Comparison of ENCODE assay signal across 1 cellular context in the genomic region with DNA sequence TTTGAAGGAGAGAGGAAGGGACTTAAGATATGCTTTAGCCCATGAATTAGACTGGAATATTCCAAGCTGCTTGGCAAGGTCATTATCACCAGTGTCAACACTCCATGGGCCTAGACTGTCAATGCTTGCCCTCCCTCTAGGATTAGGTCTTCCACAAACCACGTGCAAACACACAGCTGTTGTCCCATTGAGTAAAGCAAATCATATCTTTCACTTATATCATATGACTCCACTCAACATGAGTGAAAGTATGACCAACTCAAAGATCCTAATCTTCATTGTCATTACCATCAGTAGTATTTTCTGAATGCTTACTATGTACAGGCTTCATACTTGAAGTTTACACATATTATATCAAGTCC.
TF ChIP-seq lines count a peak whose summit lies in the region.

No MANE protein-coding gene starts in this region.

TF ChIP-seq in HepG2, 621 proteins besides CTCF, POLR2A, EP300 and RAD21 (continued from another document and continues in another):
- TF ChIP-seq, protein P1, sequence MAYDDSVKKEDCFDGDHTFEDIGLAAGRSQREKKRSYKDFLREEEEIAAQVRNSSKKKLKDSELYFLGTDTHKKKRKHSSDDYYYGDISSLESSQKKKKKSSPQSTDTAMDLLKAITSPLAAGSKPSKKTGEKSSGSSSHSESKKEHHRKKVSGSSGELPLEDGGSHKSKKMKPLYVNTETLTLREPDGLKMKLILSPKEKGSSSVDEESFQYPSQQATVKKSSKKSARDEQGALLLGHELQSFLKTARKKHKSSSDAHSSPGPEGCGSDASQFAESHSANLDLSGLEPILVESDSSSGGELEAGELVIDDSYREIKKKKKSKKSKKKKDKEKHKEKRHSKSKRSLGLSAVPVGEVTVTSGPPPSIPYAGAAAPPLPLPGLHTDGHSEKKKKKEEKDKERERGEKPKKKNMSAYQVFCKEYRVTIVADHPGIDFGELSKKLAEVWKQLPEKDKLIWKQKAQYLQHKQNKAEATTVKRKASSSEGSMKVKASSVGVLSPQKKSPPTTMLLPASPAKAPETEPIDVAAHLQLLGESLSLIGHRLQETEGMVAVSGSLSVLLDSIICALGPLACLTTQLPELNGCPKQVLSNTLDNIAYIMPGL (CRISPR knock-in tag; IDR thresholded peaks at IDR 0.05; ENCODE audit: borderline replicate concordance in 1 of 2, low read depth in 1 of 2), result no peak
- TF ChIP-seq, protein P2, sequence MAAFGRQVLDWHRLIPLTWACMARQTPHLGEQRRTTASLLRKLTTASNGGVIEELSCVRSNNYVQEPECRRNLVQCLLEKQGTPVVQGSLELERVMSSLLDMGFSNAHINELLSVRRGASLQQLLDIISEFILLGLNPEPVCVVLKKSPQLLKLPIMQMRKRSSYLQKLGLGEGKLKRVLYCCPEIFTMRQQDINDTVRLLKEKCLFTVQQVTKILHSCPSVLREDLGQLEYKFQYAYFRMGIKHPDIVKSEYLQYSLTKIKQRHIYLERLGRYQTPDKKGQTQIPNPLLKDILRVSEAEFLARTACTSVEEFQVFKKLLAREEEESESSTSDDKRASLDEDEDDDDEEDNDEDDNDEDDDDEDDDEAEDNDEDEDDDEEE (CRISPR knock-in tag; IDR thresholded peaks at IDR 0.05), result no peak
- no peak for TF ChIP-seq ZNF3 (CRISPR knock-in tag; IDR thresholded peaks at IDR 0.05)
- peak; percentile 72; the same call in 1 of the 2 replicates for TF ChIP-seq SALL1 (CRISPR knock-in tag; IDR thresholded peaks at IDR 0.05)
- TF ChIP-seq ARID2 (CRISPR knock-in tag; IDR thresholded peaks at IDR 0.05; ENCODE audit: borderline replicate concordance), result no peak
- TF ChIP-seq HIVEP1 (CRISPR knock-in tag; IDR thresholded peaks at IDR 0.05), result no peak
- TF ChIP-seq KLF12 (CRISPR knock-in tag; IDR thresholded peaks at IDR 0.05; ENCODE audit: borderline replicate concordance), result no peak
- no peak for TF ChIP-seq MTF1 (CRISPR knock-in tag; IDR thresholded peaks at IDR 0.05)
- no peak for TF ChIP-seq ZBTB4 (CRISPR knock-in tag; IDR thresholded peaks at IDR 0.05; ENCODE audit: borderline replicate concordance)
- TF ChIP-seq ZNF34 (CRISPR knock-in tag; IDR thresholded peaks at IDR 0.05; ENCODE audit: borderline replicate concordance), result no peak
- TF ChIP-seq RBM22 (optimal IDR thresholded peaks at IDR 0.05; ENCODE audit: low read length), result no peak
- no peak for TF ChIP-seq ZBTB43 (CRISPR knock-in tag; conservative IDR thresholded peaks at IDR 0.05)
- TF ChIP-seq KDM4B (CRISPR knock-in tag; IDR thresholded peaks at IDR 0.05), result 0 out of 2 replicates have a peak, but pooled peaks have one; percentile 30
- TF ChIP-seq MEF2D (CRISPR knock-in tag; IDR thresholded peaks at IDR 0.05), result peak; percentile 52; the same call in 1 of the 2 replicates
- TF ChIP-seq KDM2A (CRISPR knock-in tag; IDR thresholded peaks at IDR 0.05; ENCODE audit: borderline replicate concordance, low read depth), result no peak
- peak; percentile 42; the same call in 1 of the 2 replicates for TF ChIP-seq ZFX (CRISPR knock-in tag; IDR thresholded peaks at IDR 0.05; ENCODE audit: low read depth)
- TF ChIP-seq ZNF766 (CRISPR knock-in tag; IDR thresholded peaks at IDR 0.05; ENCODE audit: borderline replicate concordance), result no peak
- 0 out of 2 replicates have a peak, but pooled peaks have one; percentile 23 for TF ChIP-seq ZBTB20 (CRISPR knock-in tag; IDR thresholded peaks at IDR 0.05; ENCODE audit: borderline replicate concordance, low read depth)
- TF ChIP-seq ZNF275 (CRISPR knock-in tag; IDR thresholded peaks at IDR 0.05; ENCODE audit: borderline replicate concordance), result no peak
- TF ChIP-seq ZNF136 (CRISPR knock-in tag; IDR thresholded peaks at IDR 0.05; ENCODE audit: low read depth), result no peak
- TF ChIP-seq ZNF329 (CRISPR knock-in tag; IDR thresholded peaks at IDR 0.05; ENCODE audit: low read depth), result no peak
- TF ChIP-seq ZNF607 (CRISPR knock-in tag; IDR thresholded peaks at IDR 0.05; ENCODE audit: borderline replicate concordance), result no peak
- no peak for TF ChIP-seq AHR (CRISPR knock-in tag; IDR thresholded peaks at IDR 0.05)
- TF ChIP-seq, protein P3, sequence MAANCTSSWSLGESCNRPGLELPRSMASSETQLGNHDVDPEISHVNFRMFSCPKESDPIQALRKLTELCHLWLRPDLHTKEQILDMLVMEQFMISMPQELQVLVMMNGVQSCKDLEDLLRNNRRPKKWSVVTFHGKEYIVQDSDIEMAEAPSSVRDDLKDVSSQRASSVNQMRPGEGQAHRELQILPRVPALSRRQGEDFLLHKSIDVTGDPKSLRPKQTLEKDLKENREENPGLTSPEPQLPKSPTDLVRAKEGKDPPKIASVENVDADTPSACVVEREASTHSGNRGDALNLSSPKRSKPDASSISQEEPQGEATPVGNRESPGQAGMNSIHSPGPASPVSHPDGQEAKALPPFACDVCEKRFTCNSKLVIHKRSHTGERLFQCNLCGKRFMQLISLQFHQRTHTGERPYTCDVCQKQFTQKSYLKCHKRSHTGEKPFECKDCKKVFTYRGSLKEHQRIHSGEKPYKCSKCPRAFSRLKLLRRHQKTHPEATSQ (CRISPR knock-in tag; IDR thresholded peaks at IDR 0.05; ENCODE audit: borderline replicate concordance), result no peak
- TF ChIP-seq FUBP1 (CRISPR knock-in tag; IDR thresholded peaks at IDR 0.05; ENCODE audit: borderline replicate concordance), result no peak
- no peak for TF ChIP-seq ZNF781 (CRISPR knock-in tag; IDR thresholded peaks at IDR 0.05; ENCODE audit: borderline replicate concordance, not compliant biosample characterization)
- TF ChIP-seq MLX (CRISPR knock-in tag; IDR thresholded peaks at IDR 0.05), result peak; percentile 60; the same call in 1 of the 2 replicates
- no peak for TF ChIP-seq TRIM24 (CRISPR knock-in tag; IDR thresholded peaks at IDR 0.05)
- no peak for TF ChIP-seq AGO1 (IDR thresholded peaks at IDR 0.05; ENCODE audit: low read depth, low read length, poor library complexity, severe bottlenecking)
- TF ChIP-seq, protein P4, sequence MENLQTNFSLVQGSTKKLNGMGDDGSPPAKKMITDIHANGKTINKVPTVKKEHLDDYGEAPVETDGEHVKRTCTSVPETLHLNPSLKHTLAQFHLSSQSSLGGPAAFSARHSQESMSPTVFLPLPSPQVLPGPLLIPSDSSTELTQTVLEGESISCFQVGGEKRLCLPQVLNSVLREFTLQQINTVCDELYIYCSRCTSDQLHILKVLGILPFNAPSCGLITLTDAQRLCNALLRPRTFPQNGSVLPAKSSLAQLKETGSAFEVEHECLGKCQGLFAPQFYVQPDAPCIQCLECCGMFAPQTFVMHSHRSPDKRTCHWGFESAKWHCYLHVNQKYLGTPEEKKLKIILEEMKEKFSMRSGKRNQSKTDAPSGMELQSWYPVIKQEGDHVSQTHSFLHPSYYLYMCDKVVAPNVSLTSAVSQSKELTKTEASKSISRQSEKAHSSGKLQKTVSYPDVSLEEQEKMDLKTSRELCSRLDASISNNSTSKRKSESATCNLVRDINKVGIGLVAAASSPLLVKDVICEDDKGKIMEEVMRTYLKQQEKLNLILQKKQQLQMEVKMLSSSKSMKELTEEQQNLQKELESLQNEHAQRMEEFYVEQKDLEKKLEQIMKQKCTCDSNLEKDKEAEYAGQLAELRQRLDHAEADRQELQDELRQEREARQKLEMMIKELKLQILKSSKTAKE (CRISPR knock-in tag; IDR thresholded peaks at IDR 0.05; ENCODE audit: borderline replicate concordance), result peak; percentile 69
- TF ChIP-seq FOXM1 (CRISPR knock-in tag; IDR thresholded peaks at IDR 0.05), result no peak
- no peak for TF ChIP-seq PHF8 (CRISPR knock-in tag; IDR thresholded peaks at IDR 0.05)
- TF ChIP-seq TGIF2 (CRISPR knock-in tag; IDR thresholded peaks at IDR 0.05), result peak; percentile 39; the same call in 1 of the 2 replicates
- peak; percentile 58; the same call in 1 of the 2 replicates for TF ChIP-seq ARNTL (CRISPR knock-in tag; IDR thresholded peaks at IDR 0.05)
- TF ChIP-seq GFI1 (CRISPR knock-in tag; IDR thresholded peaks at IDR 0.05; ENCODE audit: borderline replicate concordance), result peak; percentile 77
- TF ChIP-seq, protein P5, sequence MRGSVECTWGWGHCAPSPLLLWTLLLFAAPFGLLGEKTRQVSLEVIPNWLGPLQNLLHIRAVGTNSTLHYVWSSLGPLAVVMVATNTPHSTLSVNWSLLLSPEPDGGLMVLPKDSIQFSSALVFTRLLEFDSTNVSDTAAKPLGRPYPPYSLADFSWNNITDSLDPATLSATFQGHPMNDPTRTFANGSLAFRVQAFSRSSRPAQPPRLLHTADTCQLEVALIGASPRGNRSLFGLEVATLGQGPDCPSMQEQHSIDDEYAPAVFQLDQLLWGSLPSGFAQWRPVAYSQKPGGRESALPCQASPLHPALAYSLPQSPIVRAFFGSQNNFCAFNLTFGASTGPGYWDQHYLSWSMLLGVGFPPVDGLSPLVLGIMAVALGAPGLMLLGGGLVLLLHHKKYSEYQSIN (CRISPR knock-in tag; IDR thresholded peaks at IDR 0.05; ENCODE audit: borderline replicate concordance), result no peak
- no peak for TF ChIP-seq TAF1 (CRISPR knock-in tag; IDR thresholded peaks at IDR 0.05)
- TF ChIP-seq TSC22D2 (CRISPR knock-in tag; IDR thresholded peaks at IDR 0.05; ENCODE audit: borderline replicate concordance), result no peak
- no peak for TF ChIP-seq ZNF207 (IDR thresholded peaks at IDR 0.05; ENCODE audit: borderline replicate concordance)
- no peak for TF ChIP-seq IKZF1 (IDR thresholded peaks at IDR 0.05)
- peak; percentile 3; the same call in 1 of the 2 replicates for TF ChIP-seq NR2F2 (IDR thresholded peaks at IDR 0.05; ENCODE audit: borderline replicate concordance, low read depth)
- no peak for TF ChIP-seq ZNF772 (CRISPR knock-in tag; IDR thresholded peaks at IDR 0.05)
- peak; percentile 42 for TF ChIP-seq NR2F6 (IDR thresholded peaks at IDR 0.05)
- TF ChIP-seq NR2F6 (CRISPR knock-in tag; IDR thresholded peaks at IDR 0.05), result peak; percentile 35; the same call in 1 of the 2 replicates
- no peak for TF ChIP-seq DNMT3B (CRISPR knock-in tag; conservative IDR thresholded peaks at IDR 0.05)
- no peak for TF ChIP-seq SRSF4 (IDR thresholded peaks at IDR 0.05; ENCODE audit: low read depth, low read length, poor library complexity, severe bottlenecking)
- TF ChIP-seq FOXA1 (IDR thresholded peaks at IDR 0.05), result no peak
- peak; percentile 71 for TF ChIP-seq FOXA1 (CRISPR knock-in tag; IDR thresholded peaks at IDR 0.05)
- no peak for TF ChIP-seq MYC (CRISPR knock-in tag; IDR thresholded peaks at IDR 0.05; ENCODE audit: borderline replicate concordance)
- no peak for TF ChIP-seq SRSF9 (IDR thresholded peaks at IDR 0.05; ENCODE audit: borderline replicate concordance, insufficient read depth, low read depth, low read length, poor library complexity, severe bottlenecking)
- TF ChIP-seq ZKSCAN8 (CRISPR knock-in tag; IDR thresholded peaks at IDR 0.05; ENCODE audit: borderline replicate concordance), result no peak
- TF ChIP-seq ZIK1 (CRISPR knock-in tag; IDR thresholded peaks at IDR 0.05; ENCODE audit: borderline replicate concordance, low read depth), result no peak
